In the genomic region with DNA sequence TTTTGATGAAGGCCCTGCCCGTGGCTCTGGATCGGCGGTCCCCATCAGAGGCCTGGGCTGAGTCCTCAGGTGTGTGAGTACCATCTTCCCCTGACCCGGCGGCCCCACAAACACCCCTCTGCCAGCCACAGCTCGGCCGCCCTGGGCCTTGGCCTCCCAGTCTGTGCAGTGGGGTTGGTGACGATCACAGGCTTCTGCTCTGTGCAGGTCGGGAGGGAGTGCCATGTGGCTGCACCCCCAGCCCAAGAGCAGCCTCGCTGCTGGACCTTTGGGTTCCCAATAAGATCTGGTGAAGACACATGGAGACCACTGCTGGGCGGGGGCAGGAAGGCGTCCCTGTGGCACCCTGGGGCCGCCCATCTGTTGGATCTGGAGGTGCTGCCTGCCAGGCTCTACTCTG, we compare ENCODE assay signal across 15 cellular contexts. TPM values are rescaled to one million over a fixed set of nuclear protein-coding genes. Genes with fewer than 3 reads are reported as not detected.
DNase-seq lines count a peak whose midpoint lies in the region; ATAC-seq and TF ChIP-seq lines count a peak whose summit lies in the region.
"Had no signal": no experiment of that assay in that cellular context is flagged by ENCODE, and none has a peak within 500 bp of the region (broad histone marks: within the 10 kb centered on the region; RNA-seq: fewer than 3 reads in every experiment).

No MANE protein-coding gene starts in this region.

- TF ChIP-seq CTCF in RWPE2 (IDR thresholded peaks at IDR 0.05; ENCODE audit: poor library complexity, severe bottlenecking): no peak
- no peak for TF ChIP-seq CTCF in chondrocyte (IDR thresholded peaks at IDR 0.05)
- TF ChIP-seq CTCF in ovary (IDR thresholded peaks at IDR 0.05): no peak
- TF ChIP-seq CTCF in tibial artery (IDR thresholded peaks at IDR 0.05): no peak

- 57 to 80% (median 71%) methylated on average over 13 of the region's 13 CpGs for whole genome bisulfite sequencing in ovary, 3 donors

- no peaks in the 10 kb centered on the region for H3K27me3 Mint-ChIP-seq in chondrocyte (ENCODE audit: low read depth)
- H3K27me3 Mint-ChIP-seq: CD4-positive, alpha-beta T cell; stimulated activated memory B cell treated with anti-CD40 and anti-IgM and Interleukin-4, amounts not matched to agents 10 μg/mL and 1 μg/mL and 100 μg/mL, for 72 hours had no signal

- peaks cover 58% of the 10 kb centered on the region for H3K4me1 Mint-ChIP-seq in chondrocyte (ENCODE audit: low read depth)
- H3K4me1 Mint-ChIP-seq: stimulated activated memory B cell treated with anti-CD40 and anti-IgM and Interleukin-4, amounts not matched to agents 10 μg/mL and 1 μg/mL and 100 μg/mL, for 72 hours had no signal

- no peaks in the 10 kb centered on the region for H3K9me3 ChIP-seq in RWPE2 (ENCODE audit: severe bottlenecking)
- H3K9me3 ChIP-seq in ovary: no peaks in the 10 kb centered on the region
- no peaks in the 10 kb centered on the region for H3K9me3 ChIP-seq in tibial artery

- intact Hi-C loops in ovary (cut with DNase I) (no loop called here), tibial artery (cut with DNase I; ENCODE audit: low total_unique reads) (no loop called here)

- H3K4me1 ChIP-seq in RWPE2 (ENCODE audit: insufficient read depth, poor library complexity, severe bottlenecking) (peaks cover 53% of the 10 kb centered on the region), ovary (ENCODE audit: insufficient read depth) (peaks cover 63% of the 10 kb centered on the region), tibial artery (peaks cover 0 to 100% (median 88%) of the 10 kb centered on the region in 4 donors)

- H3K9me3 Mint-ChIP-seq in chondrocyte (ENCODE audit: low read depth): no peaks in the 10 kb centered on the region
- H3K9me3 Mint-ChIP-seq: CD4-positive, alpha-beta T cell; H9; stimulated activated memory B cell treated with anti-CD40 and anti-IgM and Interleukin-4, amounts not matched to agents 10 μg/mL and 1 μg/mL and 100 μg/mL, for 72 hours had no signal

- H3K27me3 ChIP-seq in RWPE2 (ENCODE audit: insufficient read depth, poor library complexity, severe bottlenecking) (no peaks in the 10 kb centered on the region), ovary (no peaks in the 10 kb centered on the region), tibial artery (no peaks in the 10 kb centered on the region)

- no peak for TF ChIP-seq EP300 in ovary (IDR thresholded peaks at IDR 0.05)

- H3K4me3 ChIP-seq in RWPE2 (ENCODE audit: severe bottlenecking) (no peak overlapping the region), ovary (no peak overlapping the region), tibial artery (no peak overlapping the region)

- H3K36me3 ChIP-seq in RWPE2 (ENCODE audit: low read depth) (peaks cover 93% of the 10 kb centered on the region), ovary (no peaks in the 10 kb centered on the region), tibial artery (peaks cover 62 to 92% (median 87%) of the 10 kb centered on the region in 3 donors)

- no peak for ATAC-seq in RWPE2 (ENCODE audit: low read depth)
- ATAC-seq in HG02870 (IDR thresholded peaks at IDR 0.05; ENCODE audit: unreplicated experiment): no peak
- ATAC-seq: activated CD8-positive, alpha-beta T cell treated with anti-CD3 and anti-CD28 coated beads, Interleukin-2, amount 10 ng/mL, durations not matched to agents 7 days and 5 days; stimulated activated memory B cell treated with anti-CD40 and anti-IgM and Interleukin-4, amounts not matched to agents 10 μg/mL and 1 μg/mL and 100 μg/mL, for 72 hours had no signal

- H3K36me3 Mint-ChIP-seq in chondrocyte (ENCODE audit: low read depth): peaks cover 6% of the 10 kb centered on the region
- H3K36me3 Mint-ChIP-seq: stimulated activated memory B cell treated with anti-CD40 and anti-IgM and Interleukin-4, amounts not matched to agents 10 μg/mL and 1 μg/mL and 100 μg/mL, for 72 hours had no signal

- peak overlapping the region; percentile 69 for H3K27ac Mint-ChIP-seq in chondrocyte (ENCODE audit: unreplicated experiment)
- H3K27ac Mint-ChIP-seq: activated CD8-positive, alpha-beta T cell treated with anti-CD3 and anti-CD28 coated beads, Interleukin-2, amount 10 ng/mL, durations not matched to agents 7 days and 5 days; CD4-positive, alpha-beta T cell; stimulated activated memory B cell treated with anti-CD40 and anti-IgM and Interleukin-4, amounts not matched to agents 10 μg/mL and 1 μg/mL and 100 μg/mL, for 72 hours had no signal

- DNase-seq in RWPE2 (ENCODE audit: low spot score): no peak
- DNase-seq in chondrocyte (ENCODE audit: low spot score): no peak
- no peak for DNase-seq in ovary
- no peak for DNase-seq in tibial artery
- DNase-seq in activated T-cell treated with anti-CD3 and anti-CD28 coated beads for 4 hours: no peak
- no peak for DNase-seq in activated naive CD4-positive, alpha-beta T cell treated with Interleukin-2 at 50 U/mL for 16 hours
- DNase-seq: activated CD8-positive, alpha-beta T cell treated with anti-CD3 and anti-CD28 coated beads, Interleukin-2, amount 10 ng/mL, durations not matched to agents 7 days and 5 days; activated effector memory CD4-positive, alpha-beta T cell treated with anti-CD3 and anti-CD28 coated beads, Interleukin-2, amount 50 U/mL, for 16 hours; CD4-positive, alpha-beta T cell; effector CD8-positive, alpha-beta T cell; H9; NCI-H510A; small intestine had no signal

- H3K4me3 Mint-ChIP-seq in chondrocyte (ENCODE audit: unreplicated experiment): no peak overlapping the region
- H3K4me3 Mint-ChIP-seq: activated CD8-positive, alpha-beta T cell treated with anti-CD3 and anti-CD28 coated beads, Interleukin-2, amount 10 ng/mL, durations not matched to agents 7 days and 5 days; CD4-positive, alpha-beta T cell; H9; stimulated activated memory B cell treated with anti-CD40 and anti-IgM and Interleukin-4, amounts not matched to agents 10 μg/mL and 1 μg/mL and 100 μg/mL, for 72 hours had no signal

- H3K27ac ChIP-seq in RWPE2 (ENCODE audit: poor library complexity, severe bottlenecking): peak overlapping the region; percentile 92
- H3K27ac ChIP-seq in ovary: peak overlapping the region; percentile 84 to 88
- H3K27ac ChIP-seq in tibial artery: peak overlapping the region; percentile 73 to 78

- no peak for TF ChIP-seq POLR2A in ovary (IDR thresholded peaks at IDR 0.05)

RNA-seq across cellular contexts. Expression of gene PPARA, which starts 47.1 kb away (rescaled TPM):
- total RNA-seq in chondrocyte: 16.0 to 19.2 TPM (median 17.8 TPM) in 3 replicates
- 10 to 100 TPM in 6 of 7 donors, 1 to 10 TPM in 1; 9.7 to 41.0 (median 34.0) TPM for total RNA-seq in ovary
- 10 to 100 TPM; 12.8 to 16.0 TPM for polyA plus RNA-seq in ovary
